In the genomic region with DNA sequence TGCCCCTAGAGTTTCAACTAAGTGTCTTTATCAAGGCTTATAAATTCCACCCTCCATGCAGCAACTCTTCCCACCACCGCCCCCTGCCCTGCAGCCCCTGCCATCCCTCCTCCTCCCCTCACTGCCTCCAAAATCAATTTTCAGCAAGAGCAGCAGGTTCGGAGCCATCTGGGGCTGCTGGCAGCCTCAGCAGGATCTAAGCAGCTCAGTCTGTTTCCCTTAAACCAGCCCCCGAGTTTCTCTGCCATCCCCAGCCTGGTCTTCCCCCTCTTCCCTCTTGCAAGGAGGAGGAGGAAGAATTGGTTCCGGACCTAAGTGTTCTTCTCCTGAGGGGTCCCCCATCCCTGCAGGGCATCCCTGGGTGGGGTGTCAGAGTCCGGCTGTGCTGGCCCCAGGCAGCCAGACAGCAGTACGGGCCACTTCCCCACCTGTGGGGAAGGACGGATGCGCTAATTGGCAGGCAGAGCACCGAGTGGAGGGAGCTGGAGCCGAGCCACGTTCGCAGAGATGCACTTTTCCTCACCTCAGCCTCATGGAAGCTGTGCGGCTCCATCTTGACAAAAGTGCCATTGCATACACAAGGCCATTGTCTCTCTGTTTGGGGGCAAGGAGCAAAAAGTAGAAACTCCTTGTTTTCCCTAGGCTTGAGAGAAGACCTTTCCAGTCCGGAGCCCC, we compare ENCODE assay signal across 22 cellular contexts.
"Had no signal": no experiment of that assay in that cellular context is flagged by ENCODE, and none has a peak within 500 bp of the region (broad histone marks: within the 10 kb centered on the region; RNA-seq: fewer than 3 reads in every experiment).

No MANE protein-coding gene starts in this region.

- H3K4me3 Mint-ChIP-seq: dendritic cell treated with granulocyte-macrophage colony-stimulating factor and Interleukin-4, amounts not matched to agents 40 ng/mL and 50 ng/mL, for 4 days; naive B cell; nephron; stimulated activated effector memory CD8-positive, alpha-beta T cell treated with anti-CD3 and anti-CD28 coated beads, Interleukin-12 subunit alpha, Interleukin-12 subunit beta, amount 100 ng/mL, for 72 hours; stimulated activated naive CD8-positive, alpha-beta T cell treated with anti-CD3 and anti-CD28 coated beads, Interleukin-15, Interleukin-2, amounts not matched to agents 100 ng/mL and 50 ng/mL, for 24 hours had no signal

- H3K4me3 ChIP-seq: heart left ventricle, psoas muscle, right lobe of liver, tibial artery, upper lobe of left lung, uterus had no signal

- H3K27ac Mint-ChIP-seq: dendritic cell treated with granulocyte-macrophage colony-stimulating factor and Interleukin-4, amounts not matched to agents 40 ng/mL and 50 ng/mL, for 4 days; naive B cell; nephron; stimulated activated effector memory CD8-positive, alpha-beta T cell treated with anti-CD3 and anti-CD28 coated beads, Interleukin-12 subunit alpha, Interleukin-12 subunit beta, amount 100 ng/mL, for 72 hours; stimulated activated naive CD8-positive, alpha-beta T cell treated with anti-CD3 and anti-CD28 coated beads, Interleukin-15, Interleukin-2, amounts not matched to agents 100 ng/mL and 50 ng/mL, for 24 hours had no signal

- H3K4me1 Mint-ChIP-seq: naive B cell; nephron; stimulated activated effector memory CD8-positive, alpha-beta T cell treated with anti-CD3 and anti-CD28 coated beads, Interleukin-12 subunit alpha, Interleukin-12 subunit beta, amount 100 ng/mL, for 72 hours had no signal

- FAIRE-seq: endothelial cell of umbilical vein, islet of Langerhans had no signal

- H3K9me3 Mint-ChIP-seq: stimulated activated effector memory CD8-positive, alpha-beta T cell treated with anti-CD3 and anti-CD28 coated beads, Interleukin-12 subunit alpha, Interleukin-12 subunit beta, amount 100 ng/mL, for 72 hours had no signal

- H3K4me1 ChIP-seq: parathyroid adenoma, psoas muscle, right lobe of liver, tibial artery, upper lobe of left lung, uterus had no signal

- H3K27me3 ChIP-seq: right lobe of liver, tibial artery, upper lobe of left lung, uterus had no signal

- H3K36me3 Mint-ChIP-seq: naive B cell; stimulated activated effector memory CD8-positive, alpha-beta T cell treated with anti-CD3 and anti-CD28 coated beads, Interleukin-12 subunit alpha, Interleukin-12 subunit beta, amount 100 ng/mL, for 72 hours had no signal

- H3K36me3 ChIP-seq: heart left ventricle, right lobe of liver, tibial artery, upper lobe of left lung, uterus had no signal

- H3K27me3 Mint-ChIP-seq: dendritic cell treated with granulocyte-macrophage colony-stimulating factor and Interleukin-4, amounts not matched to agents 40 ng/mL and 50 ng/mL, for 4 days had no signal

- DNase-seq: erythroblast; foreskin melanocyte; heart left ventricle; hippocampal formation; kidney glomerular epithelial cell; mesendoderm; naive B cell; psoas muscle; retina; right lobe of liver; stimulated activated CD4-positive, alpha-beta T cell treated with anti-CD3 and anti-CD28 coated beads, Interleukin-4, amount 100 ng/mL, for 1 hour; stimulated activated CD8-positive, alpha-beta memory T cell treated with anti-CD3 and anti-CD28 coated beads, Interleukin-4, amount 100 ng/mL, for 48 hours; tibial artery; uterus had no signal

- ATAC-seq: heart left ventricle; psoas muscle; right lobe of liver; stimulated activated effector memory CD8-positive, alpha-beta T cell treated with anti-CD3 and anti-CD28 coated beads, Interleukin-12 subunit alpha, Interleukin-12 subunit beta, amount 100 ng/mL, for 72 hours had no signal

- H3K27ac ChIP-seq: heart left ventricle, parathyroid adenoma, psoas muscle, right lobe of liver, tibial artery, upper lobe of left lung, uterus had no signal

- H3K9me3 ChIP-seq: heart left ventricle, psoas muscle, right lobe of liver, tibial artery, upper lobe of left lung, uterus had no signal

- H3K9ac ChIP-seq: parathyroid adenoma had no signal
